ENCODE assay signal across 3 cellular contexts in genomic region chr4:164207460-164207859, GRCh38.
TF ChIP-seq lines count a peak whose summit lies in the region.

No MANE protein-coding gene starts in this region.

TF ChIP-seq in GM23338, 12 proteins besides CTCF, POLR2A, EP300 and RAD21 (continues in another document):
- no peak for TF ChIP-seq EZH2 (IDR thresholded peaks at IDR 0.05; ENCODE audit: low read depth, unreplicated experiment)
- no peak for TF ChIP-seq POLR2AphosphoS5 (IDR thresholded peaks at IDR 0.05; ENCODE audit: low read depth)
- no peak for TF ChIP-seq CREB1 (CRISPR knock-in tag; IDR thresholded peaks at IDR 0.05; ENCODE audit: low read depth)
- TF ChIP-seq STAT1 (IDR thresholded peaks at IDR 0.05; ENCODE audit: unreplicated experiment) = no peak
- TF ChIP-seq JUNB (IDR thresholded peaks at IDR 0.05; ENCODE audit: unreplicated experiment) = no peak
- TF ChIP-seq REST (IDR thresholded peaks at IDR 0.05; ENCODE audit: unreplicated experiment) = no peak
- no peak for TF ChIP-seq NANOG (IDR thresholded peaks at IDR 0.05; ENCODE audit: borderline replicate concordance)
- TF ChIP-seq ZNF114 (CRISPR knock-in tag; IDR thresholded peaks at IDR 0.05) = no peak

TF ChIP-seq in H1, 55 proteins besides CTCF, POLR2A, EP300 and RAD21:
- TF ChIP-seq EZH2 (IDR thresholded peaks at IDR 0.05; ENCODE audit: low read depth, low read length, severe bottlenecking) (no peak), SIX5 (IDR thresholded peaks at IDR 0.05; ENCODE audit: low read depth, low read length) (no peak), BCL11A (IDR thresholded peaks at IDR 0.05; ENCODE audit: low read depth in 2 of 2, low read length in 2 of 2) (no peak), KDM1A (IDR thresholded peaks at IDR 0.05; ENCODE audit: borderline replicate concordance, low read length) (no peak), RXRA (IDR thresholded peaks at IDR 0.05; ENCODE audit: insufficient read depth, low read depth, low read length) (no peak), POU5F1 (IDR thresholded peaks at IDR 0.05; ENCODE audit: low read depth, low read length) (no peak), BACH1 (IDR thresholded peaks at IDR 0.05; ENCODE audit: low read length) (no peak)

TF ChIP-seq in HepG2, 621 proteins besides CTCF, POLR2A, EP300 and RAD21:
- no peak for TF ChIP-seq SOX6 (IDR thresholded peaks at IDR 0.05)
- no peak for TF ChIP-seq SOX6 (CRISPR knock-in tag; IDR thresholded peaks at IDR 0.05)
- no peak for TF ChIP-seq DMAP1 (CRISPR knock-in tag; IDR thresholded peaks at IDR 0.05)
- no peak for TF ChIP-seq ZFY (CRISPR knock-in tag; IDR thresholded peaks at IDR 0.05)
- TF ChIP-seq ZNF616 (CRISPR knock-in tag; IDR thresholded peaks at IDR 0.05; ENCODE audit: low read depth) = no peak
- TF ChIP-seq PHF21A (CRISPR knock-in tag; IDR thresholded peaks at IDR 0.05) = no peak
- TF ChIP-seq ELF4 (CRISPR knock-in tag; IDR thresholded peaks at IDR 0.05; ENCODE audit: borderline replicate concordance) = no peak
- no peak for TF ChIP-seq ZBTB7B (CRISPR knock-in tag; IDR thresholded peaks at IDR 0.05)
- TF ChIP-seq MTA1 (CRISPR knock-in tag; IDR thresholded peaks at IDR 0.05; ENCODE audit: borderline replicate concordance) = no peak
